ENCODE assay signal across 10 cellular contexts in genomic region chr15:65067645-65068416, GRCh38. TPM values are rescaled to one million over a fixed set of nuclear protein-coding genes. Genes with fewer than 3 reads are reported as not detected.
A peak's percentile ranks its signal among the peaks of the same experiment; 100 is the strongest.
DNase-seq lines count a peak whose midpoint lies in the region; ATAC-seq, FAIRE-seq and TF ChIP-seq lines count a peak whose summit lies in the region.
"Had no signal": no experiment of that assay in that cellular context is flagged by ENCODE, and none has a peak within 500 bp of the region (broad histone marks: within the 10 kb centered on the region; RNA-seq: fewer than 3 reads in every experiment).

Gene RASL12, minus strand, starts transcription at chr15:65067991. Its CDS starts 156 bp downstream, at chr15:65067835.

- H3K9me3 ChIP-seq in iPS-20b (ENCODE audit: insufficient read depth, low read depth, low read length) (no peaks in the 10 kb centered on the region; the same call in 1 of the 2 replicates), HepG2 (ENCODE audit: low read length) (no peaks in the 10 kb centered on the region)

- H3K4me1 ChIP-seq in iPS-20b (ENCODE audit: insufficient read depth, low read length) (peaks cover 21% of the 10 kb centered on the region; the same call in 1 of the 2 replicates), HepG2 (ENCODE audit: insufficient read depth, low read length) (peaks cover 33% of the 10 kb centered on the region)

- TF ChIP-seq POLR2A in HepG2 (IDR thresholded peaks at IDR 0.05; ENCODE audit: insufficient read depth in 1 of 2, low read depth in 2 of 2, low read length in 2 of 2) = no peak

- H3K27me3 Mint-ChIP-seq in brain (peaks cover 81% of the 10 kb centered on the region), CD14-positive monocyte (ENCODE audit: low read depth in 3 of 3) (peaks cover 42 to 57% (median 57%) of the 10 kb centered on the region in 3 donors)
- peaks cover 43% of the 10 kb centered on the region for H3K27me3 Mint-ChIP-seq in activated CD4-positive, alpha-beta T cell treated with anti-CD3 and anti-CD28 coated beads, Interleukin-2, amount 10 ng/mL, durations not matched to agents 7 days and 5 days

- no peak for TF ChIP-seq RAD21 in HepG2 (CRISPR knock-in tag; IDR thresholded peaks at IDR 0.05)

- H3K9me3 Mint-ChIP-seq in brain = peaks cover 0 to 6% (median 0%) of the 10 kb centered on the region in 5 experiments
- no peaks in the 10 kb centered on the region for H3K9me3 Mint-ChIP-seq in activated CD4-positive, alpha-beta T cell treated with anti-CD3 and anti-CD28 coated beads, Interleukin-2, amount 10 ng/mL, durations not matched to agents 7 days and 5 days
- H3K9me3 Mint-ChIP-seq in CD14-positive monocyte = peaks cover 0 to 7% (median 0%) of the 10 kb centered on the region in 7 donors
- H3K9me3 Mint-ChIP-seq: dendritic cell treated with granulocyte-macrophage colony-stimulating factor and Interleukin-4, amounts not matched to agents 40 ng/mL and 50 ng/mL, for 4 days had no signal

- DNase-seq in GM03348 (ENCODE audit: low spot score) (peak; percentile 36), skeletal muscle cell (ENCODE audit: low read depth) (no peak), hippocampal formation (lab: John Stamatoyannopoulos, UW) (no peak), HepG2 (ENCODE audit: low spot score) (no peak), CD14-positive monocyte (ENCODE audit: low spot score) (no peak)
- no peak for DNase-seq in activated CD4-positive, alpha-beta T cell treated with anti-CD3 and anti-CD28 coated beads, Interleukin-2, amount 10 ng/mL, durations not matched to agents 7 days and 5 days

- no peaks in the 10 kb centered on the region for H4K20me1 ChIP-seq in HepG2 (ENCODE audit: insufficient read depth, low read length)

- peak within 1 kb of the TSS in 2 of 5 experiments; percentile 54 to 96 for H3K27ac Mint-ChIP-seq in brain
- no peak within 1 kb of the TSS for H3K27ac Mint-ChIP-seq in activated CD4-positive, alpha-beta T cell treated with anti-CD3 and anti-CD28 coated beads, Interleukin-2, amount 10 ng/mL, durations not matched to agents 7 days and 5 days
- no peak within 1 kb of the TSS for H3K27ac Mint-ChIP-seq in CD14-positive monocyte
- H3K27ac Mint-ChIP-seq: dendritic cell treated with granulocyte-macrophage colony-stimulating factor and Interleukin-4, amounts not matched to agents 40 ng/mL and 50 ng/mL, for 4 days had no signal

- H3K4me3 Mint-ChIP-seq in brain (peak within 1 kb of the TSS; percentile 31 to 84 (median 68)), CD14-positive monocyte (peak within 1 kb of the TSS in 1 of 2 donors; percentile 84)
- no peak within 1 kb of the TSS for H3K4me3 Mint-ChIP-seq in activated CD4-positive, alpha-beta T cell treated with anti-CD3 and anti-CD28 coated beads, Interleukin-2, amount 10 ng/mL, durations not matched to agents 7 days and 5 days
- H3K4me3 Mint-ChIP-seq: dendritic cell treated with granulocyte-macrophage colony-stimulating factor and Interleukin-4, amounts not matched to agents 40 ng/mL and 50 ng/mL, for 4 days had no signal

- CTCF ChIA-PET in HepG2 (lab: Yijun Ruan, JAX; ENCODE audit: low intra/inter-chr PET ratio, low total read pairs) = no interaction called here
- CTCF ChIA-PET in activated CD4-positive, alpha-beta T cell treated with anti-CD3 and anti-CD28 coated beads, Interleukin-2, amount 10 ng/mL, durations not matched to agents 7 days and 5 days (lab: Charles Lee) = interaction anchor here (0.6 to 1.5 kb wide), 3 partner anchors 9 to 88 kb away, joined by 3 to 4 read pairs (median 3); partner anchors contain the start of gene KBTBD13

- no TSS peak for BruUV-seq in HepG2 (replicated peaks; lab: Mats Ljungman, UMichigan)

- H3K27me3 ChIP-seq in iPS-20b (ENCODE audit: insufficient read depth, low read length) (peaks cover 23% of the 10 kb centered on the region), HepG2 (ENCODE audit: control insufficient read depth in 1 of 2, insufficient read depth in 2 of 2, low read length in 2 of 2) (peaks cover 1 to 23% of the 10 kb centered on the region in 2 experiments; a peak in 4 of 5 replicates)

- POLR2A ChIA-PET in HepG2 (lab: Yijun Ruan, JAX) = no interaction called here
- POLR2A ChIA-PET in activated CD4-positive, alpha-beta T cell treated with anti-CD3 and anti-CD28 coated beads, Interleukin-2, amount 10 ng/mL, durations not matched to agents 7 days and 5 days (lab: Charles Lee) = no interaction called here

- no peak for ATAC-seq in HepG2

- WGBS in HepG2 (ENCODE audit: low lambda C conversion rate) = 11% methylated on average over 1 of the region's 66 CpGs

- TF ChIP-seq EP300 in HepG2 (IDR thresholded peaks at IDR 0.05; ENCODE audit: low read depth in 2 of 2, low read length in 2 of 2) (no peak), HepG2 (CRISPR knock-in tag; IDR thresholded peaks at IDR 0.05; ENCODE audit: borderline replicate concordance) (no peak)

- H3K79me2 ChIP-seq in HepG2 (ENCODE audit: insufficient read depth, low read length) = no peaks in the 10 kb centered on the region

- H3K27ac ChIP-seq in iPS-20b (ENCODE audit: low read length) = no peak within 1 kb of the TSS
- no peak within 1 kb of the TSS for H3K27ac ChIP-seq in HepG2 (ENCODE audit: extremely low read length, insufficient read depth, low read length)

- H2AFZ ChIP-seq in HepG2 (ENCODE audit: low read length) = no peak within 1 kb of the TSS

- H3K36me3 ChIP-seq in iPS-20b (ENCODE audit: insufficient read depth, low read depth, low read length) = no peaks in the 10 kb centered on the region
- H3K36me3 ChIP-seq in HepG2 (replicated peaks in 1 of 2; ENCODE audit: control insufficient read depth in 1 of 2, insufficient read depth in 2 of 2, low read length in 2 of 2) = no peaks in the 10 kb centered on the region

- no peak within 1 kb of the TSS for H3K4me2 ChIP-seq in HepG2 (ENCODE audit: low read depth, low read length)

- TF ChIP-seq CTCF in brain (conservative IDR thresholded peaks at IDR 0.05) (no peak), HepG2 (CRISPR knock-in tag; IDR thresholded peaks at IDR 0.05) (no peak), CD14-positive monocyte (IDR thresholded peaks at IDR 0.05) (no peak)

- H3K9ac ChIP-seq in iPS-20b (ENCODE audit: low read depth, low read length) = peak within 1 kb of the TSS; percentile 59; the same call in 1 of the 2 replicates
- H3K9ac ChIP-seq in HepG2 (ENCODE audit: insufficient read depth, low read depth, low read length) = no peak within 1 kb of the TSS

- H3K4me1 Mint-ChIP-seq in brain = peaks cover 29% of the 10 kb centered on the region
- peaks cover 3% of the 10 kb centered on the region for H3K4me1 Mint-ChIP-seq in activated CD4-positive, alpha-beta T cell treated with anti-CD3 and anti-CD28 coated beads, Interleukin-2, amount 10 ng/mL, durations not matched to agents 7 days and 5 days
- peaks cover 3% of the 10 kb centered on the region for H3K4me1 Mint-ChIP-seq in CD14-positive monocyte

- intact Hi-C loops in HepG2 (cut with micrococcal nuclease; ENCODE audit: unreplicated experiment) = no loop called here
- intact Hi-C loops in CD14-positive monocyte (cut with micrococcal nuclease) = no loop called here

- no peak for FAIRE-seq in HepG2 (lab: Jason Lieb, UNC)

- H3K36me3 Mint-ChIP-seq in brain (no peaks in the 10 kb centered on the region), CD14-positive monocyte (peaks cover 0 to 4% of the 10 kb centered on the region in 2 donors)
- no peaks in the 10 kb centered on the region for H3K36me3 Mint-ChIP-seq in activated CD4-positive, alpha-beta T cell treated with anti-CD3 and anti-CD28 coated beads, Interleukin-2, amount 10 ng/mL, durations not matched to agents 7 days and 5 days (ENCODE audit: low read depth)

- in situ Hi-C loops in HepG2 (cut with HindIII; ENCODE audit: extremely low pct_ligation_motif_present, low pct_unique_long_range_greater_than_20kb) = no loop called here

- H3K4me3 ChIP-seq in iPS-20b (ENCODE audit: low read length) (peak within 1 kb of the TSS; percentile 78), skeletal muscle cell (ENCODE audit: low read depth, low read length) (peak within 1 kb of the TSS; percentile 15), HepG2 (replicated peaks in 1 of 3; ENCODE audit: insufficient read depth in 1 of 3, low read depth in 2 of 3, low read length in 3 of 3) (no peak within 1 kb of the TSS)

RNA-seq across cellular contexts. Expression of gene RASL12, which starts in this region (rescaled TPM):
- polyA plus RNA-seq in brain (ENCODE audit: insufficient read depth, low read depth, low replicate concordance) (9.1 TPM), HepG2 (2011; rRNA removed) (0.10 and 0.16 TPM in 2 replicates), CD14-positive monocyte (not detected)
- total RNA-seq in HepG2 (2016; rRNA removed; fragmentation: Illumina TruSeq; extraction: Trizol) = 0.39 and 0.55 TPM in 2 replicates
- 0.20 and 0.26 TPM in 2 replicates for total RNA-seq in HepG2 (2016; cell fraction: cytosol; rRNA removed; fragmentation: Illumina TruSeq; extraction: Trizol; ENCODE audit: low read depth)
- total RNA-seq in HepG2 (2016; cell fraction: insoluble cytoplasmic fraction; rRNA removed; fragmentation: Illumina TruSeq; extraction: Trizol) = 0.34 and 0.45 TPM in 2 replicates
- total RNA-seq in HepG2 (2016; cell fraction: membrane; rRNA removed; fragmentation: Illumina TruSeq; extraction: Trizol) = 0.37 and 0.45 TPM in 2 replicates
- total RNA-seq in HepG2 (2016; cell fraction: nucleus; rRNA removed; fragmentation: Illumina TruSeq; extraction: Trizol) = 0.66 and 0.68 TPM in 2 replicates
- 0.13 TPM in 2 replicates for polyA plus RNA-seq in HepG2 (2011; cell fraction: cytosol; rRNA removed)
- 0.26 and 0.32 TPM in 2 replicates for polyA plus RNA-seq in HepG2 (2011; cell fraction: nucleus; rRNA removed)
- polyA plus RNA-seq in HepG2 (2012) = 0.07 TPM in 1 of 2 replicates, not detected in the other
- 0.08 and 0.10 TPM in 2 replicates for polyA plus RNA-seq in HepG2 (2016; cell fraction: cytosol; fragmentation: Illumina TruSeq; extraction: Trizol; ENCODE audit: low read depth)
- polyA plus RNA-seq in HepG2 (2016; cell fraction: insoluble cytoplasmic fraction; fragmentation: Illumina TruSeq; extraction: Trizol; ENCODE audit: low read depth) = 0.35 TPM in 2 replicates
- polyA plus RNA-seq in HepG2 (2016; cell fraction: membrane; fragmentation: Illumina TruSeq; extraction: Trizol; ENCODE audit: low read depth) = 0.27 and 0.41 TPM in 2 replicates
- polyA plus RNA-seq in HepG2 (2016; cell fraction: nucleus; fragmentation: Illumina TruSeq; extraction: Trizol; ENCODE audit: insufficient read depth, low read depth) = 1.1 and 1.4 TPM in 2 replicates
- 0.78 TPM in 1 of 2 replicates, not detected in the other for polyA minus RNA-seq in HepG2 (2011; rRNA and poly(A)+ RNA removed; ENCODE audit: low replicate concordance)
- not detected in 2 replicates for polyA minus RNA-seq in HepG2 (2011; cell fraction: cytosol; rRNA and poly(A)+ RNA removed)
- polyA minus RNA-seq in HepG2 (2011; cell fraction: nucleus; rRNA and poly(A)+ RNA removed) = 0.25 and 0.52 TPM in 2 replicates
- not detected for total RNA-seq in activated CD4-positive, alpha-beta T cell treated with anti-CD3 and anti-CD28 coated beads, Interleukin-2, amount 10 ng/mL, durations not matched to agents 7 days and 5 days
- total RNA-seq: T-helper 1 cell treated with Interleukin-12 subunit alpha and Interleukin-12 subunit beta and Interleukin-4 antibody, amounts not matched to agents 30 ng/mL and 1 ng/mL, for 36 hours had no signal

Comparison
In these comparisons a context has a peak if more than half of its experiments do, and no peak if none do; other contexts are left out.
1. H3K4me3 ChIP-seq: peak in iPS-20b (single experiment) and skeletal muscle cell (single experiment); none in HepG2 (0 of 3).